Comparison of ENCODE assay signal across 9 cellular contexts in the genomic region with DNA sequence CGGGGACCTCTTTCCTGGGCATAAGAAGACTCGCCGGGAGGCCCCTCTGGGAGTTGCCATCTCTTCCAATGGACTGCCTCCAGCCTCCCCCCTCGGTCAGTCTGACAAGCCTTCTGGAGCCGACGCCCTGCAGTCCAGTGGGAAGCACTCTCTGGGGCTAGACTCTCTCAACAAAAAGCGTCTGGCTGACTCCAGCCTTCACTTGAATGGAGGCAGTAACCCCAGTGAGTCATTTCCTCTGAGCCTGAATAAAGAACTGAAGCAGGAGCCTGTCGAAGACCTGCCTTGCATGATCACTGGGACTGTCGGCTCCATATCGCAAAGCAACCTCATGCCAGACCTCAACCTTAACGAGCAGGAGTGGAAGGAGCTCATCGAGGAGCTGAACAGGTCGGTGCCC. TPM values are rescaled to one million over a fixed set of nuclear protein-coding genes. Genes with fewer than 3 reads are reported as not detected.
DNase-seq lines count a peak whose midpoint lies in the region; ATAC-seq and TF ChIP-seq lines count a peak whose summit lies in the region.
"Had no signal": no experiment of that assay in that cellular context is flagged by ENCODE, and none has a peak within 500 bp of the region (broad histone marks: within the 10 kb centered on the region; RNA-seq: fewer than 3 reads in every experiment).

No MANE protein-coding gene starts in this region.

- no peak for TF ChIP-seq POLR2A in esophagus squamous epithelium (IDR thresholded peaks at IDR 0.05)

- POLR2A ChIA-PET in Panc1 (lab: Charles Lee): no interaction called here

- CTCF ChIA-PET in Panc1 (lab: Charles Lee): no interaction called here

- H3K36me3 ChIP-seq in Panc1 (ENCODE audit: control insufficient read depth, insufficient read depth, low read length): peaks cover 2% of the 10 kb centered on the region; the same call in 1 of the 2 replicates
- peaks cover 11 to 52% (median 11%) of the 10 kb centered on the region in 3 donors for H3K36me3 ChIP-seq in esophagus squamous epithelium

- TF ChIP-seq CTCF in Panc1 (IDR thresholded peaks at IDR 0.05) (no peak), esophagus squamous epithelium (IDR thresholded peaks at IDR 0.05) (no peak), osteocyte (IDR thresholded peaks at IDR 0.05) (no peak), progenitor cell of endocrine pancreas (IDR thresholded peaks at IDR 0.05; ENCODE audit: unreplicated experiment) (no peak)

- H3K4me1 ChIP-seq in Panc1 (ENCODE audit: control insufficient read depth, insufficient read depth, low read length) (peaks cover 36% of the 10 kb centered on the region), esophagus squamous epithelium (peaks cover 38 to 71% (median 48%) of the 10 kb centered on the region in 3 donors)

- H3K4me1 Mint-ChIP-seq in osteocyte (ENCODE audit: unreplicated experiment) (peaks cover 66% of the 10 kb centered on the region), progenitor cell of endocrine pancreas (ENCODE audit: low read depth) (peaks cover 28% of the 10 kb centered on the region)

- H3K27ac Mint-ChIP-seq in osteocyte (ENCODE audit: unreplicated experiment) (peak overlapping the region; percentile 91), progenitor cell of endocrine pancreas (no peak overlapping the region)

- no peaks in the 10 kb centered on the region for H3K9me3 ChIP-seq in Panc1 (ENCODE audit: control insufficient read depth, insufficient read depth, low read depth, low read length)
- H3K9me3 ChIP-seq in esophagus squamous epithelium: no peaks in the 10 kb centered on the region

- peak; percentile 68 for ATAC-seq in Panc1

- 27 to 39% methylated on average over 3 to 10 of the region's 13 CpGs for WGBS in esophagus squamous epithelium, 2 donors

- no peaks in the 10 kb centered on the region for H3K9me3 Mint-ChIP-seq in osteocyte (ENCODE audit: unreplicated experiment)
- no peaks in the 10 kb centered on the region for H3K9me3 Mint-ChIP-seq in progenitor cell of endocrine pancreas (ENCODE audit: low read depth)
- H3K9me3 Mint-ChIP-seq: naive B cell had no signal

- H3K4me3 ChIP-seq in Panc1 (ENCODE audit: low read depth in 2 of 2, low read length in 2 of 2): no peak overlapping the region
- no peak overlapping the region for H3K4me3 ChIP-seq in esophagus squamous epithelium

- H3K27me3 ChIP-seq in Panc1 (ENCODE audit: control insufficient read depth, insufficient read depth, low read length) (no peaks in the 10 kb centered on the region), esophagus squamous epithelium (no peaks in the 10 kb centered on the region)

- in situ Hi-C loops in Panc1 (cut with HindIII; ENCODE audit: low pct_unique_long_range_greater_than_20kb, low sequenced_read_pairs): no loop called here

- BruUV-seq in Panc1 (replicated peaks; lab: Mats Ljungman, UMichigan): no TSS peak

- DNase-seq in EL: peak; percentile 92
- DNase-seq in Panc1 (ENCODE audit: low read depth, low spot score): peak; percentile 18
- no peak for DNase-seq in esophagus squamous epithelium (lab: John Stamatoyannopoulos, UW)
- DNase-seq in osteocyte (ENCODE audit: extremely low spot score, unreplicated experiment): no peak
- DNase-seq in DMS153 treated with DMSO at 0.1 percent for 48 hours (lab: John Stamatoyannopoulos, UW; ENCODE audit: unreplicated experiment): no peak
- no peak for DNase-seq in iPS-NIHi7 (ENCODE audit: extremely low spot score)
- DNase-seq in progenitor cell of endocrine pancreas (ENCODE audit: low spot score, unreplicated experiment): no peak
- DNase-seq in activated naive CD4-positive, alpha-beta T cell (lab: John Stamatoyannopoulos, UW): no peak
- DNase-seq: naive B cell had no signal

- intact Hi-C loops in Panc1 (cut with micrococcal nuclease; ENCODE audit: unreplicated experiment): no loop called here
- intact Hi-C loops in esophagus squamous epithelium (cut with DNase I): no loop called here

- H3K4me3 Mint-ChIP-seq in osteocyte (ENCODE audit: unreplicated experiment) (peak overlapping the region; percentile 27), progenitor cell of endocrine pancreas (ENCODE audit: low read depth) (no peak overlapping the region)
- H3K4me3 Mint-ChIP-seq: naive B cell had no signal

- H3K27me3 Mint-ChIP-seq in osteocyte (ENCODE audit: unreplicated experiment) (no peaks in the 10 kb centered on the region), progenitor cell of endocrine pancreas (no peaks in the 10 kb centered on the region)
- H3K27me3 Mint-ChIP-seq: naive B cell had no signal

- H3K36me3 Mint-ChIP-seq in osteocyte (ENCODE audit: unreplicated experiment): peaks cover 16% of the 10 kb centered on the region
- peaks cover 19% of the 10 kb centered on the region for H3K36me3 Mint-ChIP-seq in progenitor cell of endocrine pancreas (ENCODE audit: insufficient read depth)

- no peak overlapping the region for H3K27ac ChIP-seq in Panc1 (ENCODE audit: low read length)
- peak overlapping the region in 3 of 4 donors; percentile 34 to 52 (median 36) for H3K27ac ChIP-seq in esophagus squamous epithelium

RNA-seq across cellular contexts. Expression of a gene that starts 28.4 kb away (rescaled TPM):
- total RNA-seq in Panc1 (2021; ENCODE audit: unreplicated experiment) (0.69 TPM), esophagus squamous epithelium (1 to 10 TPM in 3 of 4 donors, not detected in 1; 4.6 to 6.9 (median 4.7) TPM), osteocyte (1.1 and 2.4 TPM in 2 replicates), progenitor cell of endocrine pancreas (5.5 and 6.9 TPM in 2 replicates)
- polyA plus RNA-seq in Panc1 (2012; ENCODE audit: insufficient read length): 1.2 TPM

RNA-seq across cellular contexts. Expression of a gene that starts 32.8 kb away (rescaled TPM):
- total RNA-seq in Panc1 (2021; ENCODE audit: unreplicated experiment) (31.3 TPM), esophagus squamous epithelium (10 to 100 TPM; 16.6 to 29.0 (median 17.9) TPM), osteocyte (33.1 and 34.1 TPM in 2 replicates), progenitor cell of endocrine pancreas (51.8 and 54.8 TPM in 2 replicates)
- polyA plus RNA-seq in Panc1 (2012; ENCODE audit: insufficient read length): 33.1 TPM

RNA-seq across cellular contexts. Expression of a gene that starts 41.3 kb away (rescaled TPM):
- 406 TPM for total RNA-seq in Panc1 (2021; ENCODE audit: unreplicated experiment)
- polyA plus RNA-seq in Panc1 (2012; ENCODE audit: insufficient read length): 616 TPM
- 100 to 1,000 TPM in 1 of 4 donors, 10 to 100 TPM in 3; 68.5 to 119 (median 87.7) TPM for total RNA-seq in esophagus squamous epithelium
- 185 and 198 TPM in 2 replicates for total RNA-seq in osteocyte
- total RNA-seq in progenitor cell of endocrine pancreas: 159 and 171 TPM in 2 replicates

RNA-seq across cellular contexts. Expression of a gene that starts 55.3 kb away (rescaled TPM):
- total RNA-seq in Panc1 (2021; ENCODE audit: unreplicated experiment): 985 TPM
- 958 TPM for polyA plus RNA-seq in Panc1 (2012; ENCODE audit: insufficient read length)
- total RNA-seq in esophagus squamous epithelium: 100 to 1,000 TPM; 105 to 236 (median 149) TPM
- total RNA-seq in osteocyte: 447 and 458 TPM in 2 replicates
- 113 and 139 TPM in 2 replicates for total RNA-seq in progenitor cell of endocrine pancreas

Comparison
In these comparisons a context has a peak if more than half of its experiments do, and no peak if none do; other contexts are left out.
1. DNase-seq: peak in EL (single experiment) and Panc1 (single experiment); none in esophagus squamous epithelium (single experiment), osteocyte (single experiment), DMS153 treated with DMSO at 0.1 percent for 48 hours (single experiment), iPS-NIHi7 (single experiment), progenitor cell of endocrine pancreas (single experiment) and activated naive CD4-positive, alpha-beta T cell (0 of 4).